ENCODE assay signal across 8 cellular contexts in the genomic region with DNA sequence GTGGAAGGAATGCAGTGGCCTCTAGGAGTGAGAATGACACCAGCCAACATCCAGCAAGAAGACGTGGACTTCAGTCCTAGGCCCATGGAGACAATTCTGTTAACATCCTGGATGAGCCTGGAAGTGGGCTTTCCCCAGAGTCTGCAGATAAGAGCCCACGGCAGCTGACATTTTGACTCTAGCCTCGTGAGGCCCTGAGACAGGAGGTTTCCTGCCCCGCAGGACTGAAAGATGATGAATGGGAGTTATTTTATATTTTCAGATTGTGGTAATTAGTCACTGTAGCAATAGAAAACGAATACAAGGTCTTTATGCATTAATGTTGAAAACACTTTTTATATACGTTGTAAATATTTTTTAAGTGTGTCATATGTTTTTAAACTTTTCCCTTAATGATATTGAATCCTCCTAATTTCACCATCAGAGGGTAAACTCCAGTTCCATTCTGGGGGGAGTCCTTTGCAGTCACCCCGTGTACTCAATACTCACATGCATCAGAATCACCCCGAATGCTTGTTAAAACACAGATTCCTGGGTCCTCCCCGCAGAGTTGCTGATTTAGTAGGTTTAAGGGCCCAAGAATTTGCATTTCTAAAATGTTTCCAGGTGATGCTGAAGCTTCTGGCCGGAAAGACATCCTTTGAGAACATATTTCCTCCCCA. TPM values are rescaled to one million over a fixed set of nuclear protein-coding genes. Genes with fewer than 3 reads are reported as not detected.
DNase-seq lines count a peak whose midpoint lies in the region; ATAC-seq and TF ChIP-seq lines count a peak whose summit lies in the region.

No MANE protein-coding gene starts in this region.

- H3K4me1 ChIP-seq in rectal smooth muscle tissue (ENCODE audit: control insufficient read depth, insufficient read depth, low read length) = peaks cover 32% of the 10 kb centered on the region

- H3K4me3 ChIP-seq in epithelial cell of proximal tubule (ENCODE audit: low read depth, low read length) = peak overlapping the region; percentile 94
- peak overlapping the region; percentile 56 for H3K4me3 ChIP-seq in rectal smooth muscle tissue (ENCODE audit: low read length)

- ATAC-seq in GM19035 (IDR thresholded peaks at IDR 0.05; ENCODE audit: unreplicated experiment) (peak; percentile 10), HG03159 (IDR thresholded peaks at IDR 0.05; ENCODE audit: unreplicated experiment) (no peak)

- DNase-seq in RWPE1 (ENCODE audit: low spot score) (no peak), epithelial cell of proximal tubule (ENCODE audit: low read depth) (no peak), mesenteric fat pad (ENCODE audit: low spot score) (no peak), NCI-H446 treated with DMSO at 0.1 percent for 48 hours (lab: John Stamatoyannopoulos, UW) (no peak), 8988T (no peak)

- no peak overlapping the region for H3K9ac ChIP-seq in rectal smooth muscle tissue (ENCODE audit: low read length)

- H3K36me3 ChIP-seq in rectal smooth muscle tissue (ENCODE audit: control insufficient read depth, insufficient read depth, low read length) = no peaks in the 10 kb centered on the region

- CTCF ChIA-PET in RWPE1 (lab: Yijun Ruan, JAX) = no interaction called here

- H3K27ac ChIP-seq in RWPE1 (peak overlapping the region; percentile 74), rectal smooth muscle tissue (ENCODE audit: low read depth, low read length) (peak overlapping the region; percentile 85)

- no peaks in the 10 kb centered on the region for H3K27me3 ChIP-seq in rectal smooth muscle tissue (ENCODE audit: control insufficient read depth, insufficient read depth, low read length)

- TF ChIP-seq CTCF in RWPE1 (conservative IDR thresholded peaks at IDR 0.05; ENCODE audit: low read depth) (no peak), epithelial cell of proximal tubule (conservative IDR thresholded peaks at IDR 0.05; ENCODE audit: low read depth, low read length) (no peak)

- POLR2A ChIA-PET in RWPE1 (lab: Yijun Ruan, JAX; ENCODE audit: low non-redundant PET) = no interaction called here

RNA-seq across cellular contexts. Expression of gene TPCN2, which starts 0.5 kb away (rescaled TPM):
- total RNA-seq in epithelial cell of proximal tubule (6.3 and 8.4 TPM in 2 replicates), mesenteric fat pad (17.1 TPM)

RNA-seq across cellular contexts. Expression of gene MRGPRF, which starts 35.1 kb away (rescaled TPM):
- 2.5 and 2.9 TPM in 2 replicates for total RNA-seq in epithelial cell of proximal tubule
- 29.8 TPM for total RNA-seq in mesenteric fat pad
